Comparison of ENCODE assay signal across 8 cellular contexts in genomic region chr9:98974994-98975712, GRCh38. TPM values are rescaled to one million over a fixed set of nuclear protein-coding genes. Genes with fewer than 3 reads are reported as not detected.
DNase-seq lines count a peak whose midpoint lies in the region; ATAC-seq and TF ChIP-seq lines count a peak whose summit lies in the region.

No MANE protein-coding gene starts in this region.

- 14% methylated on average over 33 of the region's 33 CpGs for WGBS in liver

- DNase-seq in AG04449 (ENCODE audit: low read depth, low spot score): no peak
- DNase-seq in NCI-H226: peak; percentile 56
- DNase-seq in activated CD4-positive, alpha-beta T cell treated with anti-CD3 and anti-CD28 coated beads for 48 hours: peak; percentile 89
- DNase-seq in choroid plexus epithelial cell (ENCODE audit: low read depth): peak; percentile 77
- DNase-seq in stimulated activated CD4-positive, alpha-beta T cell treated with anti-CD3 and anti-CD28 coated beads, Interleukin-4, amount 100 ng/mL, for 1 hour: peak; percentile 83

- TF ChIP-seq RAD21 in liver (IDR thresholded peaks at IDR 0.05): peak; percentile 80 to 90

- POLR2A ChIA-PET in AG04449 (lab: Yijun Ruan, JAX): interaction anchor here (1.0 kb wide), 1 partner anchor 108 kb away, joined by 3 read pairs; no protein-coding TSS in a partner anchor

- no peak overlapping the region for H3K27ac ChIP-seq in liver (ENCODE audit: low read depth in 1 of 2, low read length in 2 of 2)

- ATAC-seq in GM18520 (IDR thresholded peaks at IDR 0.05; ENCODE audit: unreplicated experiment): peak; percentile 78
- peak; percentile 92 for ATAC-seq in HG03066 (IDR thresholded peaks at IDR 0.05; ENCODE audit: low read depth, unreplicated experiment)

- CTCF ChIA-PET in AG04449 (lab: Yijun Ruan, JAX): interaction anchor here (0.6 to 11.1 kb wide), 37 partner anchors 9 to 201 kb away, joined by 3 to 192 read pairs (median 5); no protein-coding TSS in a partner anchor

- no peak overlapping the region for H3K9ac ChIP-seq in liver (ENCODE audit: low read depth in 1 of 2, low read length in 2 of 2)

- H3K4me3 ChIP-seq in AG04449 (ENCODE audit: low read depth, low read length) (peak overlapping the region; percentile 38), choroid plexus epithelial cell (ENCODE audit: low read depth, low read length) (peak overlapping the region; percentile 9), liver (ENCODE audit: low read depth in 1 of 3, low read length in 3 of 3) (no peak overlapping the region)

- H3K36me3 ChIP-seq in liver (ENCODE audit: control insufficient read depth in 4 of 4, insufficient read depth in 3 of 4, low read depth in 1 of 4, low read length in 3 of 4): no peaks in the 10 kb centered on the region

- no peaks in the 10 kb centered on the region for H3K9me3 ChIP-seq in liver (ENCODE audit: control insufficient read depth in 4 of 4, low read length in 3 of 4)

- TF ChIP-seq CTCF in AG04449 (IDR thresholded peaks at IDR 0.05; ENCODE audit: insufficient read depth, low read length, missing control alignments) (peak; percentile 100), choroid plexus epithelial cell (conservative IDR thresholded peaks at IDR 0.05; ENCODE audit: low read depth, low read length) (peak; percentile 97), liver (IDR thresholded peaks at IDR 0.05; ENCODE audit: low read depth, low read length, missing input control) (peak; percentile 96)

- H3K4me1 ChIP-seq in liver (ENCODE audit: control insufficient read depth in 4 of 4, insufficient read depth in 4 of 4, low read length in 3 of 4): peaks cover 0 to 8% (median 4%) of the 10 kb centered on the region in 4 donors

- H3K27me3 ChIP-seq in liver (ENCODE audit: control insufficient read depth in 4 of 4, insufficient read depth in 4 of 4, low read length in 3 of 4): no peaks in the 10 kb centered on the region

TF ChIP-seq in liver, 16 proteins besides CTCF, POLR2A, EP300 and RAD21:
- TF ChIP-seq HNF4G (IDR thresholded peaks at IDR 0.05): no peak

RNA-seq across cellular contexts. Expression of gene COL15A1, which starts 31.4 kb away (rescaled TPM):
- under 1 TPM; 0.33 to 0.42 TPM for total RNA-seq in liver
- under 1 TPM; 0.10 to 0.16 TPM for polyA plus RNA-seq in liver

Comparison
In these comparisons a context has a peak if more than half of its experiments do, and no peak if none do; other contexts are left out.
1. H3K4me3 ChIP-seq: peak in AG04449 (single experiment) and choroid plexus epithelial cell (single experiment); none in liver (0 of 3).
2. Peak in every context shown above with its lines, with median percentiles within 50 percentile points of each other: CTCF ChIP-seq.